Comparison of ENCODE assay signal across 9 cellular contexts in genomic region chr7:41107330-41107937, GRCh38.
A peak's percentile ranks its signal among the peaks of the same experiment; 100 is the strongest.
DNase-seq lines count a peak whose midpoint lies in the region; ATAC-seq and TF ChIP-seq lines count a peak whose summit lies in the region.
"Had no signal": no experiment of that assay in that cellular context is flagged by ENCODE, and none has a peak within 500 bp of the region (broad histone marks: within the 10 kb centered on the region; RNA-seq: fewer than 3 reads in every experiment).

No MANE protein-coding gene starts in this region.

- peaks cover 10% of the 10 kb centered on the region for H3K9me3 Mint-ChIP-seq in type B pancreatic cell

- peaks cover 4% of the 10 kb centered on the region for H3K36me3 Mint-ChIP-seq in type B pancreatic cell
- H3K36me3 Mint-ChIP-seq: activated CD8-positive, alpha-beta memory T cell treated with anti-CD3 and anti-CD28 coated beads, Interleukin-2, amount 10 ng/mL, durations not matched to agents 7 days and 5 days had no signal

- TF ChIP-seq CTCF in type B pancreatic cell (conservative IDR thresholded peaks at IDR 0.05) = no peak

- no peaks in the 10 kb centered on the region for H3K27me3 Mint-ChIP-seq in type B pancreatic cell
- H3K27me3 Mint-ChIP-seq: activated CD8-positive, alpha-beta memory T cell treated with anti-CD3 and anti-CD28 coated beads, Interleukin-2, amount 10 ng/mL, durations not matched to agents 7 days and 5 days had no signal

- H3K4me3 Mint-ChIP-seq in type B pancreatic cell = peak overlapping the region; percentile 6
- H3K4me3 Mint-ChIP-seq: activated CD8-positive, alpha-beta memory T cell treated with anti-CD3 and anti-CD28 coated beads, Interleukin-2, amount 10 ng/mL, durations not matched to agents 7 days and 5 days had no signal

- ATAC-seq in esophagus mucosa (peak; percentile 95), GM21367 (IDR thresholded peaks at IDR 0.05; ENCODE audit: unreplicated experiment) (no peak)
- ATAC-seq: activated CD8-positive, alpha-beta memory T cell treated with anti-CD3 and anti-CD28 coated beads, Interleukin-2, amount 10 ng/mL, durations not matched to agents 7 days and 5 days had no signal

- H3K4me1 Mint-ChIP-seq in type B pancreatic cell (ENCODE audit: unreplicated experiment) = peaks cover 12% of the 10 kb centered on the region
- H3K4me1 Mint-ChIP-seq: activated CD8-positive, alpha-beta memory T cell treated with anti-CD3 and anti-CD28 coated beads, Interleukin-2, amount 10 ng/mL, durations not matched to agents 7 days and 5 days had no signal

- peak overlapping the region; percentile 73 for H3K27ac Mint-ChIP-seq in type B pancreatic cell
- H3K27ac Mint-ChIP-seq: activated CD8-positive, alpha-beta memory T cell treated with anti-CD3 and anti-CD28 coated beads, Interleukin-2, amount 10 ng/mL, durations not matched to agents 7 days and 5 days had no signal

- DNase-seq in H4 (ENCODE audit: low spot score) = peak; percentile 48
- peak; percentile 99 for DNase-seq in NCI-H226
- DNase-seq in type B pancreatic cell (ENCODE audit: extremely low spot score, unreplicated experiment) = no peak
- DNase-seq in SKM-1 treated with dmso at 0.1 percent for 144 hours (lab: John Stamatoyannopoulos, UW; ENCODE audit: unreplicated experiment) = no peak
- no peak for DNase-seq in UCSD-AML1 (lab: John Stamatoyannopoulos, UW; ENCODE audit: unreplicated experiment)
- DNase-seq: activated CD8-positive, alpha-beta memory T cell treated with anti-CD3 and anti-CD28 coated beads, Interleukin-2, amount 10 ng/mL, durations not matched to agents 7 days and 5 days; NCI-H2107 had no signal

Comparison
In these comparisons a context has a peak if more than half of its experiments do, and no peak if none do; other contexts are left out.
1. DNase-seq: peak in H4 (single experiment) and NCI-H226 (single experiment); none in type B pancreatic cell (single experiment), SKM-1 treated with dmso at 0.1 percent for 144 hours (single experiment) and UCSD-AML1 (single experiment).